In the genomic region with DNA sequence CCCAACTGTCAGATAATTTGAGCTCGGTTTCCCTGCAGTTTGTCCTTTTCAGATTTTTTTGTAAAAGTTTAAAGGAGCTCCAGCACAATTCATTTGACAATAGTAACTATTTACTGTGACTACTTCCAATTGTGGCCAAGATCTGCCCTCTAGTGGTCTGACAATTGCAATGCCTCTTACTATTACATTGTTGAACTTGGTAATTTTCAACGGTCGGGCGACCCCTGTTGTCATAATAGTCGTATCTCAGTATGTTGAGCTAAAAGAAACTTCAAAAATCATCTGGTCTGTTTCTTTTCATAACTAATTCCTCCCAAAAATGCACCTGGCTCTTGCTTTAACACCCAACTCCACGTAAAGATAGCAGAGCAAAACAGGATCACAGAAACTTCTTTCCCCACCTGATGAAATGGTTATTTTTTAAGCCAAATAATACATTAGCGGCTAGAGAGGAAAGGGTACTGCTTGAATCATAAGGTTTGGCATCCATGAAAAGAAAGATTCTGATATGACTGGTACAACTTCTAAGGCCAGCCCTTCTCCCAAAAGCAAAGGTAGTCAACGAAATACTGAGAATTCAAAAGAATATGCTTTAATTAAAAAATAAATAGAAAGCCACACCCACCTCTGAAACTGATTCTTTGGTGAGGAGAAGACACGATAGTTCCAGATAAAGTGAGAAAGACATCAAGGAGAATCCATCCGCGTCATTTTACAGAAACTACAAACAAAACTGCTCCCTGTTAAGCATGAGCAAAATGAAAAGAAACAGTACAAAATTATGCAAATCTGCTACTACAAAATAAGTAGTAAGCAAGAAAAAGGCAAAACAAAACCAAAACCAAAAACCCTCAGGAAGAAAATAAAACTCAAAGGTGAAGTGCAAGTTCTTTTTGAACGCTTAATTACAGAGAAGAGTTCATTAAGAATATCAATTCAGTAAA, we compare ENCODE assay signal across 8 cellular contexts.
A peak's percentile ranks its signal among the peaks of the same experiment; 100 is the strongest.
DNase-seq lines count a peak whose midpoint lies in the region; ATAC-seq, FAIRE-seq and TF ChIP-seq lines count a peak whose summit lies in the region.

No MANE protein-coding gene starts in this region.

- peak; percentile 33 for FAIRE-seq in colon (lab: Jason Lieb, UNC)

- no peaks in the 10 kb centered on the region for H3K4me1 ChIP-seq in right lobe of liver

- WGBS in right lobe of liver (ENCODE audit: insufficient coverage, low coverage, low lambda C conversion rate, missing lambda C conversion rate), result 9% methylated on average over 12 of the region's 12 CpGs

- no peak for TF ChIP-seq POLR2A in right lobe of liver (IDR thresholded peaks at IDR 0.05)

- H3K27ac Mint-ChIP-seq in CD14-positive monocyte, result no peak overlapping the region

- no peaks in the 10 kb centered on the region for H3K36me3 ChIP-seq in right lobe of liver

- intact Hi-C loops in CD14-positive monocyte (cut with micrococcal nuclease) (loop anchor here (5.0 to 10.0 kb wide), 4 partner anchors 224 to 554 kb away; no protein-coding TSS in a partner anchor), right lobe of liver (cut with DNase I) (loop anchor here in 1 of 2 donors (10.0 kb wide), 1 partner anchor 394 kb away; no protein-coding TSS in a partner anchor)

- no peak overlapping the region for H3K4me3 ChIP-seq in right lobe of liver

- DNase-seq in CD14-positive monocyte (ENCODE audit: low spot score) (peak; percentile 63), NCI-H510A (lab: John Stamatoyannopoulos, UW) (peak; percentile 49), right lobe of liver (peak in 2 of 3 donors; percentile 54 to 77)
- peak; percentile 45 to 64 for DNase-seq in activated CD4-positive, alpha-beta T cell treated with anti-CD3 and anti-CD28 coated beads for 24 hours (ENCODE audit: low read depth in 2 of 2)
- peak; percentile 40 to 65 (median 51) for DNase-seq in stimulated activated CD4-positive, alpha-beta T cell treated with anti-CD3 and anti-CD28 coated beads, TNF-alpha, amount 100 ng/mL, for 48 hours (ENCODE audit: low read depth in 3 of 3)

- H3K4me3 Mint-ChIP-seq in CD14-positive monocyte, result no peak overlapping the region

- ATAC-seq in GM19328 (IDR thresholded peaks at IDR 0.05; ENCODE audit: unreplicated experiment) (peak; percentile 94), HG03432 (IDR thresholded peaks at IDR 0.05; ENCODE audit: unreplicated experiment) (peak; percentile 91), right lobe of liver (peak; percentile 95 to 97 (median 96))

- H3K9me3 ChIP-seq in right lobe of liver, result no peaks in the 10 kb centered on the region

- H3K9me3 Mint-ChIP-seq in CD14-positive monocyte, result no peaks in the 10 kb centered on the region

- H3K27me3 Mint-ChIP-seq in CD14-positive monocyte (ENCODE audit: low read depth in 3 of 3), result peaks cover 1 to 2% (median 1%) of the 10 kb centered on the region in 3 donors

- TF ChIP-seq CTCF in CD14-positive monocyte (IDR thresholded peaks at IDR 0.05) (peak; percentile 93), right lobe of liver (IDR thresholded peaks at IDR 0.05) (peak; percentile 91 to 99 (median 95))

- no peak overlapping the region for H3K27ac ChIP-seq in right lobe of liver

- H3K36me3 Mint-ChIP-seq in CD14-positive monocyte, result no peaks in the 10 kb centered on the region

- no peaks in the 10 kb centered on the region for H3K27me3 ChIP-seq in right lobe of liver

- H3K4me1 Mint-ChIP-seq in CD14-positive monocyte, result peaks cover 19% of the 10 kb centered on the region
